8 cellular contexts compared by ENCODE assay signal in genomic region chr1:35030338-35031102, GRCh38. TPM values are rescaled to one million over a fixed set of nuclear protein-coding genes. Genes with fewer than 3 reads are reported as not detected.
DNase-seq lines count a peak whose midpoint lies in the region; ATAC-seq and TF ChIP-seq lines count a peak whose summit lies in the region.

No MANE protein-coding gene starts in this region.

- peak overlapping the region; percentile 71 for H3K4me3 ChIP-seq in BJ (ENCODE audit: low read depth, low read length)
- peak overlapping the region; percentile 89 for H3K4me3 ChIP-seq in Jurkat, Clone E6-1 (ENCODE audit: low read length)
- H3K4me3 ChIP-seq in astrocyte of the spinal cord (ENCODE audit: low read depth, low read length), result peak overlapping the region; percentile 84
- peak overlapping the region; percentile 58 to 99 (median 92) for H3K4me3 ChIP-seq in liver (ENCODE audit: low read depth in 1 of 3, low read length in 3 of 3)
- H3K4me3 ChIP-seq in transverse colon, result peak overlapping the region; percentile 54 to 74 (median 62)

- H3K27me3 ChIP-seq in BJ (ENCODE audit: control insufficient read depth, insufficient read depth, low read length), result no peaks in the 10 kb centered on the region
- no peaks in the 10 kb centered on the region for H3K27me3 ChIP-seq in liver (ENCODE audit: control insufficient read depth in 4 of 4, insufficient read depth in 4 of 4, low read length in 3 of 4)
- H3K27me3 ChIP-seq in transverse colon, result no peaks in the 10 kb centered on the region

- H3K9me3 ChIP-seq in liver (ENCODE audit: control insufficient read depth in 4 of 4, low read length in 3 of 4), result peaks cover 0 to 6% (median 3%) of the 10 kb centered on the region in 4 donors
- peaks cover 0 to 8% of the 10 kb centered on the region in 2 donors for H3K9me3 ChIP-seq in transverse colon

- TF ChIP-seq POLR2A in transverse colon (IDR thresholded peaks at IDR 0.05), result no peak

- WGBS in liver, result 54% methylated on average over 11 of the region's 11 CpGs
- WGBS in transverse colon (ENCODE audit: low coverage in 1 of 2), 2 donors, result 44% methylated on average over 4 to 11 of the region's 11 CpGs

- H3K36me3 ChIP-seq in BJ (ENCODE audit: control insufficient read depth, insufficient read depth, low read length), result no peaks in the 10 kb centered on the region; the same call in 1 of the 2 replicates
- peaks cover 0 to 4% (median 0%) of the 10 kb centered on the region in 4 donors for H3K36me3 ChIP-seq in liver (ENCODE audit: control insufficient read depth in 4 of 4, insufficient read depth in 3 of 4, low read depth in 1 of 4, low read length in 3 of 4)
- H3K36me3 ChIP-seq in transverse colon, result peaks cover 0 to 5% (median 0%) of the 10 kb centered on the region in 4 donors

- TF ChIP-seq RAD21 in liver (IDR thresholded peaks at IDR 0.05), result no peak

- POLR2A ChIA-PET in BJ (lab: Charles Lee), result interaction anchor here (0.5 kb wide), 1 partner anchor 13 kb away, joined by 3 read pairs; no protein-coding TSS in a partner anchor

- TF ChIP-seq EP300 in transverse colon (IDR thresholded peaks at IDR 0.05; ENCODE audit: low read depth), result no peak

- DNase-seq in BJ (ENCODE audit: low read depth) (no peak), astrocyte of the spinal cord (ENCODE audit: low read depth, low spot score) (no peak), transverse colon (no peak), dermis blood vessel endothelial cell (no peak)
- DNase-seq in Jurkat, Clone E6-1 (ENCODE audit: low read depth, low spot score), result no peak

- CTCF ChIA-PET in BJ (lab: Yijun Ruan, JAX), result no interaction called here

- TF ChIP-seq CTCF in BJ (IDR thresholded peaks at IDR 0.05; ENCODE audit: insufficient read depth, low read depth, low read length) (no peak), astrocyte of the spinal cord (IDR thresholded peaks at IDR 0.05; ENCODE audit: low read depth, low read length) (no peak), liver (IDR thresholded peaks at IDR 0.05; ENCODE audit: low read depth, low read length, missing input control) (no peak), transverse colon (IDR thresholded peaks at IDR 0.05) (no peak)

- H3K27ac ChIP-seq in liver (ENCODE audit: low read depth in 1 of 2, low read length in 2 of 2), result peak overlapping the region; percentile 80 to 94
- H3K27ac ChIP-seq in transverse colon, result peak overlapping the region; percentile 88 to 95 (median 90)

- H3K9ac ChIP-seq in liver (ENCODE audit: low read depth in 1 of 2, low read length in 2 of 2), result peak overlapping the region; percentile 76 to 99

- ATAC-seq in HG02623 (IDR thresholded peaks at IDR 0.05; ENCODE audit: unreplicated experiment) (no peak), GM21528 (IDR thresholded peaks at IDR 0.05; ENCODE audit: low FRiP score, unreplicated experiment) (no peak)

- H3K4me1 ChIP-seq in liver (ENCODE audit: control insufficient read depth in 4 of 4, insufficient read depth in 4 of 4, low read length in 3 of 4), result peaks cover 2 to 21% (median 11%) of the 10 kb centered on the region in 4 donors
- peaks cover 11 to 22% (median 19%) of the 10 kb centered on the region in 4 donors for H3K4me1 ChIP-seq in transverse colon

- intact Hi-C loops in transverse colon (cut with DNase I; ENCODE audit: low total_unique reads), result no loop called here

- in situ Hi-C loops in astrocyte of the spinal cord (cut with HindIII; ENCODE audit: low sequenced_read_pairs) (no loop called here), transverse colon (cut with MboI; ENCODE audit: low pct_ligation_motif_present in 1 of 4, low pct_unique_long_range_greater_than_20kb in 1 of 4, low sequenced_read_pairs in 3 of 4) (no loop called here)

TF ChIP-seq in liver, 16 proteins besides CTCF, POLR2A, EP300 and RAD21:
- TF ChIP-seq EGR1 (IDR thresholded peaks at IDR 0.05; ENCODE audit: low read depth in 2 of 2) (no peak), FOXA2 (IDR thresholded peaks at IDR 0.05) (no peak), NR2F2 (IDR thresholded peaks at IDR 0.05) (no peak), MAX (IDR thresholded peaks at IDR 0.05) (no peak), TAF1 (conservative IDR thresholded peaks at IDR 0.05) (no peak), GABPA (IDR thresholded peaks at IDR 0.05 in 1 of 2, conservative IDR thresholded peaks at IDR 0.05 in 1 of 2) (no peak), YY1 (IDR thresholded peaks at IDR 0.05) (no peak), FOXA1 (IDR thresholded peaks at IDR 0.05) (no peak), JUND (IDR thresholded peaks at IDR 0.05) (no peak), REST (IDR thresholded peaks at IDR 0.05) (no peak), HNF4A (conservative IDR thresholded peaks at IDR 0.05) (no peak), SP1 (IDR thresholded peaks at IDR 0.05) (no peak), ATF3 (IDR thresholded peaks at IDR 0.05) (no peak), RXRA (IDR thresholded peaks at IDR 0.05) (no peak), HNF4G (IDR thresholded peaks at IDR 0.05) (no peak)

RNA-seq across cellular contexts. Expression of gene ZMYM6, which starts 1.2 kb away (rescaled TPM):
- polyA plus RNA-seq in BJ (2011; rRNA removed) (11.1 and 13.8 TPM in 2 replicates), liver (1 to 10 TPM; 3.2 to 4.8 TPM)
- 11.5 and 21.2 TPM in 2 replicates for polyA minus RNA-seq in BJ (2011; rRNA and poly(A)+ RNA removed)
- polyA plus RNA-seq in Jurkat, Clone E6-1 (2012; ENCODE audit: insufficient read depth, insufficient read length), result 6.4 TPM
- total RNA-seq in liver (10 to 100 TPM; 10.3 to 12.0 TPM), transverse colon (10 to 100 TPM in 3 of 4 donors, 1 to 10 TPM in 1; 9.0 to 39.4 (median 24.1) TPM), dermis blood vessel endothelial cell (10.1 and 11.9 TPM in 2 replicates)

RNA-seq across cellular contexts. Expression of gene TMEM35B, which starts 45.4 kb away (rescaled TPM):
- 69.4 and 79.5 TPM in 2 replicates for polyA plus RNA-seq in BJ (2011; rRNA removed)
- 13.4 and 22.3 TPM in 2 replicates for polyA minus RNA-seq in BJ (2011; rRNA and poly(A)+ RNA removed)
- polyA plus RNA-seq in Jurkat, Clone E6-1 (2012; ENCODE audit: insufficient read depth, insufficient read length), result 22.3 TPM
- 10 to 100 TPM; 13.4 to 15.1 TPM for total RNA-seq in liver
- 10 to 100 TPM; 25.5 to 31.7 TPM for polyA plus RNA-seq in liver
- 10 to 100 TPM in 3 of 4 donors, not detected in 1; 24.3 to 35.8 (median 26.5) TPM for total RNA-seq in transverse colon
- 22.7 and 55.8 TPM in 2 replicates for total RNA-seq in dermis blood vessel endothelial cell

RNA-seq across cellular contexts. Expression of gene ZMYM1, which starts 48.7 kb away (rescaled TPM):
- polyA plus RNA-seq in BJ (2011; rRNA removed) (7.0 and 12.5 TPM in 2 replicates), liver (1 to 10 TPM; 2.0 to 3.6 TPM)
- polyA minus RNA-seq in BJ (2011; rRNA and poly(A)+ RNA removed), result 16.0 and 18.9 TPM in 2 replicates
- 6.9 TPM for polyA plus RNA-seq in Jurkat, Clone E6-1 (2012; ENCODE audit: insufficient read depth, insufficient read length)
- total RNA-seq in liver (10 to 100 TPM in 1 of 2 donors, 1 to 10 TPM in 1; 7.8 to 10.8 TPM), transverse colon (10 to 100 TPM in 3 of 4 donors, 1 to 10 TPM in 1; 3.7 to 19.7 (median 13.5) TPM), dermis blood vessel endothelial cell (30.1 and 34.9 TPM in 2 replicates)
